Comparison of ENCODE assay signal across 12 cellular contexts in the genomic region with DNA sequence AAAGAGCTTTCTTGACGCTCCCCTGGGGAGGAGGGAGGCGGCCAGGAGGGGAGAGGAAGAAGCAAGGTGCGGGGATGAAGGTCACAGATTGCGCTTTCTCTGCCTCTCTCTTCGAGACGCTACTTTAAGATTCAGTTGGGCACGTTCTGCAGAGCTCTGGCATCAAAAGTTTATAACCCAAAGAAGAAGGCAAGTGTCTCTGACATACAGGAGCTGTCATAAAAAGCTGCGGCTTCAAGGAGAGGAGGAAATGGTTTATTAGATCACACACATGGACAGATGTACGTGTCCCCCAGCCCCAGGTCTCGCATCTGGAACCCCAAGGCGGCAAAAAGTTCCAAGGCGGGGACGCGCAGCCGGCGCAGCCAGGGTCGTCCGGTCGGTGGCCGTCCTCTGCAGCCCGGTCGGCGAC.
A peak's percentile ranks its signal among the peaks of the same experiment; 100 is the strongest.
DNase-seq lines count a peak whose midpoint lies in the region; ATAC-seq, FAIRE-seq and TF ChIP-seq lines count a peak whose summit lies in the region.
"Had no signal": no experiment of that assay in that cellular context is flagged by ENCODE, and none has a peak within 500 bp of the region (broad histone marks: within the 10 kb centered on the region; RNA-seq: fewer than 3 reads in every experiment).

No MANE protein-coding gene starts in this region.

- intact Hi-C loops in activated naive CD4-positive, alpha-beta T cell treated with anti-CD3 and anti-CD28 coated beads for 36 hours (cut with micrococcal nuclease): no loop called here
- intact Hi-C loops in kidney (cut with DNase I): no loop called here

- FAIRE-seq in kidney (lab: Jason Lieb, UNC): no peak
- no peak for FAIRE-seq in urothelium cell line (lab: Jason Lieb, UNC)
- FAIRE-seq: small intestine had no signal

- H3K27ac ChIP-seq in brain microvascular endothelial cell (no peak overlapping the region), kidney (ENCODE audit: low read depth in 2 of 2, low read length in 2 of 2) (no peak overlapping the region)

- H3K4me3 Mint-ChIP-seq in activated naive CD4-positive, alpha-beta T cell treated with anti-CD3 and anti-CD28 coated beads for 36 hours: peak overlapping the region; percentile 1
- no peak overlapping the region for H3K4me3 Mint-ChIP-seq in activated naive CD4-positive, alpha-beta T cell treated with anti-CD3 and anti-CD28 coated beads, Interleukin-2, amount 10 ng/mL, durations not matched to agents 7 days and 5 days
- H3K4me3 Mint-ChIP-seq in stimulated activated naive CD8-positive, alpha-beta T cell treated with anti-CD3 and anti-CD28 coated beads, Interleukin-15, amount 100 ng/mL, for 72 hours: peak overlapping the region; percentile 47 to 63

- TF ChIP-seq CTCF in brain microvascular endothelial cell (IDR thresholded peaks at IDR 0.05; ENCODE audit: low read depth, low read length, missing control alignments) (no peak), kidney (IDR thresholded peaks at IDR 0.05; ENCODE audit: borderline replicate concordance, extremely low read depth, insufficient read depth) (no peak)

- no peaks in the 10 kb centered on the region for H3K36me3 ChIP-seq in brain microvascular endothelial cell (replicated peaks)
- H3K36me3 ChIP-seq in kidney (ENCODE audit: control insufficient read depth in 1 of 2, insufficient read depth in 2 of 2, low read length in 2 of 2): no peaks in the 10 kb centered on the region

- H3K4me1 Mint-ChIP-seq in activated naive CD4-positive, alpha-beta T cell treated with anti-CD3 and anti-CD28 coated beads for 36 hours (ENCODE audit: low read depth): peaks cover 3% of the 10 kb centered on the region
- H3K4me1 Mint-ChIP-seq in activated naive CD4-positive, alpha-beta T cell treated with anti-CD3 and anti-CD28 coated beads, Interleukin-2, amount 10 ng/mL, durations not matched to agents 7 days and 5 days: no peaks in the 10 kb centered on the region
- H3K4me1 Mint-ChIP-seq in stimulated activated naive CD8-positive, alpha-beta T cell treated with anti-CD3 and anti-CD28 coated beads, Interleukin-15, amount 100 ng/mL, for 72 hours: no peaks in the 10 kb centered on the region

- CTCF ChIA-PET in activated naive CD4-positive, alpha-beta T cell treated with anti-CD3 and anti-CD28 coated beads for 36 hours (lab: Charles Lee): interaction anchor here (0.6 kb wide), 1 partner anchor 348 kb away, joined by 4 read pairs; no protein-coding TSS in a partner anchor
- CTCF ChIA-PET in activated naive CD4-positive, alpha-beta T cell treated with anti-CD3 and anti-CD28 coated beads, Interleukin-2, amount 10 ng/mL, durations not matched to agents 7 days and 5 days (lab: Charles Lee): interaction anchor here (1.6 kb wide), 1 partner anchor 22 kb away, joined by 3 read pairs; no protein-coding TSS in a partner anchor

- ATAC-seq in stimulated activated naive CD8-positive, alpha-beta T cell treated with anti-CD3 and anti-CD28 coated beads, Interleukin-15, amount 100 ng/mL, for 72 hours: no peak

- H3K9ac ChIP-seq in kidney (ENCODE audit: low read length in 2 of 2): no peak overlapping the region

- no peaks in the 10 kb centered on the region for H3K9me3 ChIP-seq in kidney (ENCODE audit: control insufficient read depth in 1 of 2, low read length in 2 of 2)

- H3K27ac Mint-ChIP-seq in activated naive CD4-positive, alpha-beta T cell treated with anti-CD3 and anti-CD28 coated beads for 36 hours: no peak overlapping the region
- H3K27ac Mint-ChIP-seq in activated naive CD4-positive, alpha-beta T cell treated with anti-CD3 and anti-CD28 coated beads, Interleukin-2, amount 10 ng/mL, durations not matched to agents 7 days and 5 days: no peak overlapping the region
- H3K27ac Mint-ChIP-seq in stimulated activated naive CD8-positive, alpha-beta T cell treated with anti-CD3 and anti-CD28 coated beads, Interleukin-15, amount 100 ng/mL, for 72 hours: no peak overlapping the region

- DNase-seq in activated naive CD4-positive, alpha-beta T cell treated with anti-CD3 and anti-CD28 coated beads for 36 hours: no peak
- DNase-seq in activated naive CD4-positive, alpha-beta T cell treated with anti-CD3 and anti-CD28 coated beads, Interleukin-2, amount 10 ng/mL, durations not matched to agents 7 days and 5 days: no peak
- no peak for DNase-seq in brain microvascular endothelial cell
- DNase-seq in kidney: no peak
- DNase-seq in stimulated activated naive CD8-positive, alpha-beta T cell treated with anti-CD3 and anti-CD28 coated beads, Interleukin-15, amount 100 ng/mL, for 72 hours: no peak
- DNase-seq in kidney glomerular epithelial cell (lab: John Stamatoyannopoulos, UW): no peak
- DNase-seq in NCI-H226: no peak
- DNase-seq in urothelium cell line (ENCODE audit: low spot score): no peak
- DNase-seq: activated CD4-positive, CD25-positive, alpha-beta regulatory T cell; NCI-H1436; small intestine; stimulated activated CD8-positive, alpha-beta memory T cell treated with anti-CD3 and anti-CD28 coated beads, Interleukin-4, amount 100 ng/mL, for 48 hours had no signal

- H3K9me3 Mint-ChIP-seq in activated naive CD4-positive, alpha-beta T cell treated with anti-CD3 and anti-CD28 coated beads for 36 hours: no peaks in the 10 kb centered on the region
- H3K9me3 Mint-ChIP-seq in activated naive CD4-positive, alpha-beta T cell treated with anti-CD3 and anti-CD28 coated beads, Interleukin-2, amount 10 ng/mL, durations not matched to agents 7 days and 5 days: no peaks in the 10 kb centered on the region
- no peaks in the 10 kb centered on the region for H3K9me3 Mint-ChIP-seq in stimulated activated naive CD8-positive, alpha-beta T cell treated with anti-CD3 and anti-CD28 coated beads, Interleukin-15, amount 100 ng/mL, for 72 hours

- peaks cover 2% of the 10 kb centered on the region for H3K36me3 Mint-ChIP-seq in activated naive CD4-positive, alpha-beta T cell treated with anti-CD3 and anti-CD28 coated beads for 36 hours (ENCODE audit: low read depth)
- H3K36me3 Mint-ChIP-seq in activated naive CD4-positive, alpha-beta T cell treated with anti-CD3 and anti-CD28 coated beads, Interleukin-2, amount 10 ng/mL, durations not matched to agents 7 days and 5 days: no peaks in the 10 kb centered on the region

- H3K4me1 ChIP-seq in kidney (ENCODE audit: control insufficient read depth in 1 of 2, insufficient read depth in 1 of 2, low read depth in 1 of 2, low read length in 2 of 2): peaks cover 0 to 4% of the 10 kb centered on the region in 2 donors

- in situ Hi-C loops in brain microvascular endothelial cell (cut with HindIII; ENCODE audit: low pct_ligation_motif_present, low sequenced_read_pairs): no loop called here

- peak overlapping the region; percentile 58 for H3K4me3 ChIP-seq in brain microvascular endothelial cell (ENCODE audit: low read depth, low read length)
- peak overlapping the region; percentile 24 to 56 for H3K4me3 ChIP-seq in kidney (ENCODE audit: low read length in 2 of 2)

- no peaks in the 10 kb centered on the region for H3K27me3 ChIP-seq in brain microvascular endothelial cell (replicated peaks)

- H3K27me3 Mint-ChIP-seq in activated naive CD4-positive, alpha-beta T cell treated with anti-CD3 and anti-CD28 coated beads for 36 hours (ENCODE audit: low read depth): peaks cover 39% of the 10 kb centered on the region
- peaks cover 30% of the 10 kb centered on the region for H3K27me3 Mint-ChIP-seq in activated naive CD4-positive, alpha-beta T cell treated with anti-CD3 and anti-CD28 coated beads, Interleukin-2, amount 10 ng/mL, durations not matched to agents 7 days and 5 days
- H3K27me3 Mint-ChIP-seq in stimulated activated naive CD8-positive, alpha-beta T cell treated with anti-CD3 and anti-CD28 coated beads, Interleukin-15, amount 100 ng/mL, for 72 hours: peaks cover 39% of the 10 kb centered on the region
